Comparison of ENCODE assay signal across 21 cellular contexts in the genomic region with DNA sequence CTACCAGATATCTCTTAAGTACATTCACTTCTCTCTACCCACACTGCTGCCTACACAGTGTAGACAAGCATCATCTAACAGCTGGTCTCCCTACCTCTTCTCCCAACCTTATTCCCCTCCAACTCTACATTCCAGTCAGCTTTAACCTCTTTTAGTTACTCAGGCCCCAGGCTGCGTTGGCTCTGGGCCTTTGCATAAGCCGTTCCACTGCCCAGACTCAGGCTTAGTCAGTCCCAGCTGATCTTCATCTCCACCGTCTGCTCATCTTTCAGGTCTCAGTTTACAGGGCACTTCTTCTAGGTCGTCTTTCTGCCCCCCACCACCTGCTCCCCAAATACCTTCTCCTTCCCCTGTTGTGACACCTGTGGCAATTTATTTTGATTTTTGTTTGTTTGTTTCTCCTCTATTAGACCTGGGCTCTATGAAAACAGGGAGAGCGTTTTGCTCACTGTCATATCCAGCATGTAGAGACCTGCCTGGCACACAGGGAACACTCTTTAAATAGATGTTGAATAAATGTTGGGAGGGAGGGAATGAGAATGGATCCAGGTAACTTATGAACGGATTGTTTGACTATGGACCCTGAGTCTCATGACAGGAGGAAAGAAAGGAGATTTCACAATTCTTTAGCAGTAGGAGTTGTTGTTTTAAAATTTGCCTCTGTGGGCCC. TPM values are rescaled to one million over a fixed set of nuclear protein-coding genes. Genes with fewer than 3 reads are reported as not detected.
DNase-seq lines count a peak whose midpoint lies in the region; ATAC-seq and TF ChIP-seq lines count a peak whose summit lies in the region.
"Had no signal": no experiment of that assay in that cellular context is flagged by ENCODE, and none has a peak within 500 bp of the region (broad histone marks: within the 10 kb centered on the region; RNA-seq: fewer than 3 reads in every experiment).

No MANE protein-coding gene starts in this region.

- H3K18ac ChIP-seq in IMR-90 (ENCODE audit: low read depth, low read length): no peak overlapping the region

- H3K9me3 Mint-ChIP-seq in T-helper 1 cell treated with Interleukin-12 subunit alpha and Interleukin-12 subunit beta and Interleukin-4 antibody, amounts not matched to agents 30 μg/mL and 1 μg/mL, for 36 hours: no peaks in the 10 kb centered on the region
- H3K9me3 Mint-ChIP-seq: CD4-positive, alpha-beta T cell had no signal

- H3K27me3 ChIP-seq in IMR-90 (ENCODE audit: control insufficient read depth, insufficient read depth, low read length) (peaks cover 14% of the 10 kb centered on the region), mammary epithelial cell (ENCODE audit: insufficient read depth, low read length) (no peaks in the 10 kb centered on the region), gastroesophageal sphincter (no peaks in the 10 kb centered on the region)
- H3K27me3 ChIP-seq: SJCRH30 had no signal

- no peak overlapping the region for H3K4me3 ChIP-seq in IMR-90 (ENCODE audit: insufficient read depth, low read depth, low read length)
- no peak overlapping the region for H3K4me3 ChIP-seq in mammary epithelial cell (replicated peaks in 1 of 3; ENCODE audit: insufficient read depth in 1 of 3, low read depth in 2 of 3, low read length in 3 of 3)
- no peak overlapping the region for H3K4me3 ChIP-seq in gastroesophageal sphincter
- H3K4me3 ChIP-seq: A549, SJCRH30 had no signal

- TF ChIP-seq EP300 in gastroesophageal sphincter (IDR thresholded peaks at IDR 0.05): no peak

- no peak overlapping the region for H4K8ac ChIP-seq in IMR-90 (ENCODE audit: low read depth in 2 of 2, low read length in 2 of 2)

- H4K20me1 ChIP-seq in IMR-90 (ENCODE audit: insufficient read depth, low read length) (no peaks in the 10 kb centered on the region), mammary epithelial cell (ENCODE audit: insufficient read depth, low read length) (no peaks in the 10 kb centered on the region)

- H3K4me3 Mint-ChIP-seq in T-helper 1 cell treated with Interleukin-12 subunit alpha and Interleukin-12 subunit beta and Interleukin-4 antibody, amounts not matched to agents 30 μg/mL and 1 μg/mL, for 36 hours: no peak overlapping the region
- H3K4me3 Mint-ChIP-seq: CD4-positive, alpha-beta T cell had no signal

- no TSS peak for BruUV-seq in IMR-90 (replicated peaks; lab: Mats Ljungman, UMichigan)
- BruUV-seq in mammary epithelial cell (replicated peaks; lab: Mats Ljungman, UMichigan): no TSS peak

- no peaks in the 10 kb centered on the region for H3K79me1 ChIP-seq in IMR-90 (ENCODE audit: low read depth in 1 of 2, low read length in 2 of 2)

- no peak for TF ChIP-seq POLR2A in IMR-90 (IDR thresholded peaks at IDR 0.05; ENCODE audit: low read depth, low read length)
- TF ChIP-seq POLR2A in gastroesophageal sphincter (IDR thresholded peaks at IDR 0.05): no peak

- TF ChIP-seq RAD21 in IMR-90 (IDR thresholded peaks at IDR 0.05; ENCODE audit: low read length): no peak

- no peak for ATAC-seq in IMR-90 (ENCODE audit: low read depth)
- ATAC-seq in left lobe of liver: peak; percentile 16
- ATAC-seq in gastroesophageal sphincter: no peak
- ATAC-seq: A549, HCT116, PC-3 had no signal

- H2BK120ac ChIP-seq in IMR-90 (ENCODE audit: low read depth, low read length): no peak overlapping the region

- H3K56ac ChIP-seq in IMR-90 (ENCODE audit: extremely low read depth, insufficient read depth, low read length): no peak overlapping the region

- no peak overlapping the region for H3K23ac ChIP-seq in IMR-90 (ENCODE audit: low read depth, low read length)

- no peaks in the 10 kb centered on the region for H3K4me1 ChIP-seq in IMR-90 (ENCODE audit: control insufficient read depth, insufficient read depth, low read length)
- peaks cover 11% of the 10 kb centered on the region for H3K4me1 ChIP-seq in mammary epithelial cell (ENCODE audit: insufficient read depth, low read length)
- H3K4me1 ChIP-seq in gastroesophageal sphincter: no peaks in the 10 kb centered on the region
- H3K4me1 ChIP-seq: SJCRH30 had no signal

- H2AK9ac ChIP-seq in IMR-90 (replicated peaks; ENCODE audit: low read depth, low read length, poor library complexity): peak overlapping the region; percentile 23

- dilution Hi-C loops in IMR-90 (cut with HindIII; ENCODE audit: low sequenced_read_pairs, unreplicated experiment) (no loop called here), mammary epithelial cell (cut with HindIII; ENCODE audit: low sequenced_read_pairs) (no loop called here)

- H2BK15ac ChIP-seq in IMR-90 (ENCODE audit: low read depth, low read length): no peak overlapping the region

- no peak overlapping the region for H3K4ac ChIP-seq in IMR-90 (ENCODE audit: low read depth, low read length)

- peaks cover 36% of the 10 kb centered on the region for H3K4me1 Mint-ChIP-seq in T-helper 1 cell treated with Interleukin-12 subunit alpha and Interleukin-12 subunit beta and Interleukin-4 antibody, amounts not matched to agents 30 μg/mL and 1 μg/mL, for 36 hours (ENCODE audit: low read depth)

- H3K79me2 ChIP-seq in mammary epithelial cell (ENCODE audit: insufficient read depth, low read length): no peaks in the 10 kb centered on the region

- H3K36me3 ChIP-seq in IMR-90 (ENCODE audit: control insufficient read depth, insufficient read depth, low read length) (no peaks in the 10 kb centered on the region), mammary epithelial cell (ENCODE audit: insufficient read depth, low read length) (no peaks in the 10 kb centered on the region), gastroesophageal sphincter (no peaks in the 10 kb centered on the region)
- H3K36me3 ChIP-seq: SJCRH30 had no signal

- CTCF ChIA-PET in IMR-90 (lab: Yijun Ruan, JAX): interaction anchor here (0.5 to 1.1 kb wide), 2 partner anchors 8 to 122 kb away, joined by 3 to 5 read pairs; no protein-coding TSS in a partner anchor
- CTCF ChIA-PET in mammary epithelial cell (lab: Charles Lee; ENCODE audit: low non-redundant PET): interaction anchor here (0.7 kb wide), 1 partner anchor 42 kb away, joined by 10 read pairs; no protein-coding TSS in a partner anchor

- H3K27ac ChIP-seq in IMR-90 (ENCODE audit: insufficient read depth, low read length) (no peak overlapping the region), mammary epithelial cell (ENCODE audit: insufficient read depth, low read depth, low read length) (peak overlapping the region; percentile 13), gastroesophageal sphincter (no peak overlapping the region)
- H3K27ac ChIP-seq: A549, SJCRH30 had no signal

- H3K4me2 ChIP-seq in IMR-90 (ENCODE audit: low read depth, low read length) (no peak overlapping the region), mammary epithelial cell (ENCODE audit: insufficient read depth, low read depth, low read length) (peak overlapping the region; percentile 14)
- H3K4me2 ChIP-seq: A549 had no signal

- in situ Hi-C loops in IMR-90 (cut with MboI; ENCODE audit: low sequenced_read_pairs) (no loop called here), mammary epithelial cell (cut with MboI; ENCODE audit: low sequenced_read_pairs in 2 of 2) (no loop called here)

- H2BK20ac ChIP-seq in IMR-90 (ENCODE audit: low read depth, low read length): no peak overlapping the region

- WGBS in IMR-90 (ENCODE audit: extremely low coverage in 2 of 2, insufficient read length in 1 of 2), 2 experiments: 100% methylated on average over 1 of the region's 6 CpGs; no CpG with 5 or more reads in 1 of the 2 experiments
- 5% methylated on average over 5 of the region's 6 CpGs for WGBS in mammary epithelial cell (ENCODE audit: low coverage, missing lambda C conversion rate)
- 84 to 94% methylated on average over 5 to 6 of the region's 6 CpGs for WGBS in gastroesophageal sphincter (ENCODE audit: low coverage in 1 of 2), 2 donors

- H2AFZ ChIP-seq in IMR-90 (replicated peaks; ENCODE audit: low read length, poor library complexity) (no peak overlapping the region), mammary epithelial cell (ENCODE audit: low read depth, low read length) (peak overlapping the region; percentile 59)

- no peak overlapping the region for H2BK5ac ChIP-seq in IMR-90 (ENCODE audit: low read depth, low read length, poor library complexity, severe bottlenecking)

- no peaks in the 10 kb centered on the region for H3K9me1 ChIP-seq in IMR-90 (ENCODE audit: insufficient read depth, low read length)

- DNase-seq in T-helper 1 cell: no peak
- peak; percentile 3 for DNase-seq in IMR-90
- peak; percentile 77 for DNase-seq in mammary epithelial cell
- DNase-seq in left lobe of liver (ENCODE audit: low spot score): no peak
- DNase-seq in NCI-H524 (lab: John Stamatoyannopoulos, UW): no peak
- no peak for DNase-seq in HK-2 (ENCODE audit: unreplicated experiment)
- DNase-seq: Caco-2; CD4-positive, alpha-beta T cell; GDM1; KBM-7; MV-4-11; NCI-H1417 treated with DMSO at 0.1 percent for 48 hours; NCI-H187 treated with DMSO at 0.1 percent for 48 hours; NCI-H774; PC-3; RPMI8226 had no signal

- H3K36me3 Mint-ChIP-seq in T-helper 1 cell treated with Interleukin-12 subunit alpha and Interleukin-12 subunit beta and Interleukin-4 antibody, amounts not matched to agents 30 μg/mL and 1 μg/mL, for 36 hours (ENCODE audit: low read depth): peaks cover 32% of the 10 kb centered on the region

- no peaks in the 10 kb centered on the region for H3K27me3 Mint-ChIP-seq in T-helper 1 cell treated with Interleukin-12 subunit alpha and Interleukin-12 subunit beta and Interleukin-4 antibody, amounts not matched to agents 30 μg/mL and 1 μg/mL, for 36 hours (ENCODE audit: low read depth)
- H3K27me3 Mint-ChIP-seq: CD4-positive, alpha-beta T cell had no signal

- H3K14ac ChIP-seq in IMR-90 (replicated peaks; ENCODE audit: low read depth, low read length): no peak overlapping the region

- no peak overlapping the region for H4K91ac ChIP-seq in IMR-90 (ENCODE audit: insufficient read depth, low read depth, low read length)

- H3K9me3 ChIP-seq in IMR-90 (ENCODE audit: control insufficient read depth, insufficient read depth, low read length): no peaks in the 10 kb centered on the region
- H3K9me3 ChIP-seq in mammary epithelial cell (replicated peaks; ENCODE audit: insufficient read depth, low read length): no peaks in the 10 kb centered on the region
- H3K9me3 ChIP-seq in gastroesophageal sphincter: no peaks in the 10 kb centered on the region
- H3K9me3 ChIP-seq: A549, Caco-2, SJCRH30 had no signal

- no peak overlapping the region for H4K5ac ChIP-seq in IMR-90 (ENCODE audit: low read depth, low read length)

- intact Hi-C loops in IMR-90 (cut with micrococcal nuclease): no loop called here
- intact Hi-C loops in mammary epithelial cell (cut with micrococcal nuclease): no loop called here

- H2AK5ac ChIP-seq in IMR-90 (ENCODE audit: low read depth, low read length): no peak overlapping the region

- H3K9ac ChIP-seq in IMR-90 (ENCODE audit: low read depth, low read length): no peak overlapping the region
- H3K9ac ChIP-seq in mammary epithelial cell (ENCODE audit: insufficient read depth, low read length): no peak overlapping the region

- POLR2A ChIA-PET in IMR-90 (lab: Charles Lee; ENCODE audit: unreplicated experiment): no interaction called here

- TF ChIP-seq CTCF in IMR-90 (conservative IDR thresholded peaks at IDR 0.05; ENCODE audit: low read depth, low read length) (no peak), mammary epithelial cell (conservative IDR thresholded peaks at IDR 0.05 in 1 of 2, IDR thresholded peaks at IDR 0.05 in 1 of 2; ENCODE audit: extremely low read depth in 1 of 2, insufficient read depth in 1 of 2, low read depth in 1 of 2, low read length in 2 of 2) (no peak), gastroesophageal sphincter (IDR thresholded peaks at IDR 0.05) (no peak)

- peak overlapping the region; percentile 12 for H3K27ac Mint-ChIP-seq in T-helper 1 cell treated with Interleukin-12 subunit alpha and Interleukin-12 subunit beta and Interleukin-4 antibody, amounts not matched to agents 30 μg/mL and 1 μg/mL, for 36 hours
- H3K27ac Mint-ChIP-seq: CD4-positive, alpha-beta T cell had no signal

RNA-seq across cellular contexts. Expression of a gene that starts 11.1 kb away (rescaled TPM):
- under 0.01 TPM in 1 of 2 replicates, not detected in the other for total RNA-seq in IMR-90 (2012; rRNA removed)
- polyA plus RNA-seq in IMR-90 (2012; rRNA removed): not detected in 2 replicates
- 0.03 TPM in 1 of 2 replicates, not detected in the other for polyA plus RNA-seq in IMR-90 (2012; cell fraction: cytosol; rRNA removed)
- not detected in 2 replicates for polyA plus RNA-seq in IMR-90 (2012; cell fraction: nucleus; rRNA removed; ENCODE audit: low replicate concordance)
- 10 to 100 TPM in 1 of 2 donors, under 1 TPM in 1; 0.31 to 19.7 TPM for total RNA-seq in mammary epithelial cell
- 0.42 TPM for polyA plus RNA-seq in mammary epithelial cell
- 4.1 TPM for polyA minus RNA-seq in mammary epithelial cell
- 153 TPM for total RNA-seq in left lobe of liver
- under 1 TPM in 2 of 4 donors, not detected in 2; 0.13 to 0.22 TPM for total RNA-seq in gastroesophageal sphincter
- total RNA-seq: SJCRH30 had no signal

Comparison
In these comparisons a context has a peak if more than half of its experiments do, and no peak if none do; other contexts are left out.
1. DNase-seq: peak in IMR-90 (single experiment) and mammary epithelial cell (single experiment); none in T-helper 1 cell (0 of 5), left lobe of liver (single experiment), NCI-H524 (0 of 2) and HK-2 (single experiment).